8 cellular contexts compared by ENCODE assay signal in the genomic region with DNA sequence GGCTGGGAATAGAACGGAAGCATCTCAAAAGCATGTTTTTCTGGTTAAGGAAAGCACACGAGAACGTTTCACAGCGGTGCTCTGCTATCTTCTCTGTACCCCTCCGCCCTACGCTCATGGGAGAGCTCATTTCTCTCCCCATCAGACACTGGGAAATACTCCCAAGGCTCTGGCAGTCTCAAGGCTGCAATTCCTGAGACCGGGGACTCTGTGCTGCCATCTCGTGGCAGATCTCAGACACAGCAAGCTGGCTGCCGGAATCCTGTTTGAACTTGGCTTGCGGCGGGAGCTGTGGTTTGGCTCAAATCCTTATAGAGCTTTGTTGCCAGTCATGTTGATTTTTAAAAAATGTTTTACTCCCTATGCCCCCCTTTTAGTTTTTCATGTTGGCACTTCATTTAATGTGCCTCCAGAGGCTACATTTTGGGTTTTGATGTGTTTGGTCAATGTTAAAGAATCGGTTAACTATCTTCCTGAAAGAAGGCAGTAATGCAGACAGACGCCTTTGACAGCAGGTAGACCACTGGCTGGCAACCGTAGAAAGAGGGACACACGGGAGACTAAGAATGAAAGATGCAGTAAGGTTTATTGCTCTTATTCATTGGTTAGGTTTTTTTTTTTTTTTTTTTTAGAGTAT. TPM values are rescaled to one million over a fixed set of nuclear protein-coding genes. Genes with fewer than 3 reads are reported as not detected.
DNase-seq lines count a peak whose midpoint lies in the region; ATAC-seq and TF ChIP-seq lines count a peak whose summit lies in the region.

No MANE protein-coding gene starts in this region.

- no peak overlapping the region for H3K27ac Mint-ChIP-seq in activated naive CD4-positive, alpha-beta T cell treated with anti-CD3 and anti-CD28 coated beads, Interleukin-2, amount 10 ng/mL, durations not matched to agents 7 days and 5 days
- H3K27ac Mint-ChIP-seq in type B pancreatic cell = no peak overlapping the region

- peak; percentile 87 for ATAC-seq in GM21786 (IDR thresholded peaks at IDR 0.05; ENCODE audit: unreplicated experiment)

- no peaks in the 10 kb centered on the region for H3K4me1 ChIP-seq in MM.1S (ENCODE audit: low read length)

- no peaks in the 10 kb centered on the region for H3K36me3 ChIP-seq in MM.1S (replicated peaks; ENCODE audit: insufficient read depth, low read length)

- H3K4me3 Mint-ChIP-seq in activated naive CD4-positive, alpha-beta T cell treated with anti-CD3 and anti-CD28 coated beads, Interleukin-2, amount 10 ng/mL, durations not matched to agents 7 days and 5 days = no peak overlapping the region
- H3K4me3 Mint-ChIP-seq in type B pancreatic cell = no peak overlapping the region

- no peak overlapping the region for H3K27ac ChIP-seq in MM.1S (ENCODE audit: low read length)

- H3K9me3 Mint-ChIP-seq in activated naive CD4-positive, alpha-beta T cell treated with anti-CD3 and anti-CD28 coated beads, Interleukin-2, amount 10 ng/mL, durations not matched to agents 7 days and 5 days = no peaks in the 10 kb centered on the region
- H3K9me3 Mint-ChIP-seq in type B pancreatic cell = no peaks in the 10 kb centered on the region

- H3K27me3 ChIP-seq in MM.1S (replicated peaks; ENCODE audit: insufficient read depth, low read length) = no peaks in the 10 kb centered on the region

- DNase-seq in DMS79 treated with DMSO at 0.1 percent for 48 hours (lab: John Stamatoyannopoulos, UW) = peak; percentile 52
- DNase-seq in MM.1S = peak; percentile 68
- peak; percentile 93 for DNase-seq in SK-MEL-5 (ENCODE audit: low read depth, low spot score)
- peak; percentile 73 for DNase-seq in activated naive CD4-positive, alpha-beta T cell treated with anti-CD3 and anti-CD28 coated beads, Interleukin-2, amount 10 ng/mL, durations not matched to agents 7 days and 5 days
- DNase-seq in head of caudate nucleus = peak; percentile 71 to 94 (median 88)
- peak; percentile 85 for DNase-seq in pons (ENCODE audit: low spot score)
- peak; percentile 86 for DNase-seq in type B pancreatic cell (ENCODE audit: extremely low spot score, unreplicated experiment)

- intact Hi-C loops in head of caudate nucleus (cut with DNase I) = no loop called here

- H3K4me2 ChIP-seq in MM.1S (ENCODE audit: low read depth, low read length) = peak overlapping the region; percentile 39; the same call in 1 of the 2 replicates

- H4K20me1 ChIP-seq in MM.1S (ENCODE audit: insufficient read depth, low read length) = no peaks in the 10 kb centered on the region

- CTCF ChIA-PET in activated naive CD4-positive, alpha-beta T cell treated with anti-CD3 and anti-CD28 coated beads, Interleukin-2, amount 10 ng/mL, durations not matched to agents 7 days and 5 days (lab: Charles Lee) = interaction anchor here (0.6 to 2.6 kb wide), 15 partner anchors 9 to 1043 kb away, joined by 3 to 16 read pairs (median 4); no protein-coding TSS in a partner anchor

- H2AFZ ChIP-seq in MM.1S (ENCODE audit: low read length) = peak overlapping the region; percentile 65

- no peaks in the 10 kb centered on the region for H3K36me3 Mint-ChIP-seq in activated naive CD4-positive, alpha-beta T cell treated with anti-CD3 and anti-CD28 coated beads, Interleukin-2, amount 10 ng/mL, durations not matched to agents 7 days and 5 days
- H3K36me3 Mint-ChIP-seq in type B pancreatic cell = no peaks in the 10 kb centered on the region

- H3K27me3 Mint-ChIP-seq in activated naive CD4-positive, alpha-beta T cell treated with anti-CD3 and anti-CD28 coated beads, Interleukin-2, amount 10 ng/mL, durations not matched to agents 7 days and 5 days = peaks cover 22% of the 10 kb centered on the region
- H3K27me3 Mint-ChIP-seq in type B pancreatic cell = peaks cover 40% of the 10 kb centered on the region

- no peaks in the 10 kb centered on the region for H3K9me2 ChIP-seq in MM.1S (replicated peaks; ENCODE audit: insufficient read depth, low read length)

- H3K79me2 ChIP-seq in MM.1S (ENCODE audit: low read length) = no peaks in the 10 kb centered on the region

- in situ Hi-C loops in SK-MEL-5 (cut with HindIII; ENCODE audit: low pct_unique_long_range_greater_than_20kb, low sequenced_read_pairs) = no loop called here

- H3K9me3 ChIP-seq in MM.1S (replicated peaks; ENCODE audit: insufficient read depth, low read length) = no peaks in the 10 kb centered on the region

- peak overlapping the region; percentile 43; the same call in 1 of the 2 replicates for H3K4me3 ChIP-seq in MM.1S (ENCODE audit: low read length)

- no peaks in the 10 kb centered on the region for H3F3A ChIP-seq in MM.1S (ENCODE audit: insufficient read depth, low read length)

- TF ChIP-seq CTCF in MM.1S (IDR thresholded peaks at IDR 0.05; ENCODE audit: low read length) (peak; percentile 95), type B pancreatic cell (conservative IDR thresholded peaks at IDR 0.05) (peak; percentile 98)

- no peaks in the 10 kb centered on the region for H3K4me1 Mint-ChIP-seq in activated naive CD4-positive, alpha-beta T cell treated with anti-CD3 and anti-CD28 coated beads, Interleukin-2, amount 10 ng/mL, durations not matched to agents 7 days and 5 days
- H3K4me1 Mint-ChIP-seq in type B pancreatic cell (ENCODE audit: unreplicated experiment) = peaks cover 26% of the 10 kb centered on the region

- no peak overlapping the region; the same call in 1 of the 2 replicates for H3K9ac ChIP-seq in MM.1S (ENCODE audit: low read length)

RNA-seq across cellular contexts. Expression of a gene that starts 27.6 kb away (rescaled TPM):
- 0.05 TPM in 1 of 2 replicates, not detected in the other for total RNA-seq in SK-MEL-5 (2014; rRNA removed; shearing (Covaris generic))
- polyA plus RNA-seq in SK-MEL-5 (2015; cell fraction: cytosol; rRNA removed) = not detected in 2 replicates
- not detected in 2 replicates for polyA plus RNA-seq in SK-MEL-5 (2015; cell fraction: nucleus; rRNA removed)
- 2.5 and 10.2 TPM in 2 replicates for total RNA-seq in type B pancreatic cell (ENCODE audit: low replicate concordance)
